Comparison of ENCODE assay signal across 2 cellular contexts in the genomic region with DNA sequence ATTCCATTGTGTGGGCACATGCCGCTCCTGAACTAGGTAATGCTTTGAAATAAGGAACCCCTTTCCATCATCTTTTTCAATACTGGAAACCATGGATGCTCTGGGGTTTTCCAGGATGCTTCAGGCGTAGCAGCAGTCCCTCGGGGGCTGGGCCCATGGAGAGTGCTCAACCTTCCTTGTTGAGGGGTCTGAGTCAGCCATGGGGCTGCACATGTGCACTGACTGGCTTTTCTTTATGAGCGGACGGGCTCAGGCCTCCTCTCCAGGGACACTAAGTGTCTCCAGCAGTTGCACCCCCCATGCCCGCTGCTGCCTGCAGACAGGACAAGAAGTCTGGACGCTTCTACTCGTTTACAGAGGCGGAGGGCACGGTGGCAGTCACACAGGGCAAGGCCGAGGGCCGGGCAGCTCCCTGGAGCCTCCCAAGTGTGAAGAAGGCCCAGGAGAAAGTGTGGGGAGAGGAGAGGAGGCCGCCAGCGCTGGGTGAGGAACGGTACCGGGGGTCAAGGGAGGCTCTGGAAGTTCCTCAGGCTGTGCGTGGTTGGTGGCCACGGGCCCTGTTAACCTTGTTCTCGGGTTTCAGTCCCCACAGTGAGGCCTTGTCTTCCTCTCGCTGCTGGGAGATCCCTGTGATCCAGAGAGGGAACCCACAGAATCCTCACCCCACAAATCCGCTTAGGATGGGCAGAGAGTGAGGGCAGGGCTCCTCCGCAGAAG.
TF ChIP-seq lines count a peak whose summit lies in the region.

No MANE protein-coding gene starts in this region.

TF ChIP-seq in GM23338, 12 proteins besides CTCF, POLR2A, EP300 and RAD21 (continues in another document):
- TF ChIP-seq EZH2phosphoT487 (IDR thresholded peaks at IDR 0.05; ENCODE audit: unreplicated experiment) (no peak), EZH2 (IDR thresholded peaks at IDR 0.05; ENCODE audit: low read depth, unreplicated experiment) (no peak), NANOG (IDR thresholded peaks at IDR 0.05; ENCODE audit: borderline replicate concordance) (no peak), JUNB (IDR thresholded peaks at IDR 0.05; ENCODE audit: unreplicated experiment) (no peak), STAT1 (IDR thresholded peaks at IDR 0.05; ENCODE audit: unreplicated experiment) (no peak), ZNF114 (CRISPR knock-in tag; IDR thresholded peaks at IDR 0.05) (no peak)
- TF ChIP-seq, protein P1, sequence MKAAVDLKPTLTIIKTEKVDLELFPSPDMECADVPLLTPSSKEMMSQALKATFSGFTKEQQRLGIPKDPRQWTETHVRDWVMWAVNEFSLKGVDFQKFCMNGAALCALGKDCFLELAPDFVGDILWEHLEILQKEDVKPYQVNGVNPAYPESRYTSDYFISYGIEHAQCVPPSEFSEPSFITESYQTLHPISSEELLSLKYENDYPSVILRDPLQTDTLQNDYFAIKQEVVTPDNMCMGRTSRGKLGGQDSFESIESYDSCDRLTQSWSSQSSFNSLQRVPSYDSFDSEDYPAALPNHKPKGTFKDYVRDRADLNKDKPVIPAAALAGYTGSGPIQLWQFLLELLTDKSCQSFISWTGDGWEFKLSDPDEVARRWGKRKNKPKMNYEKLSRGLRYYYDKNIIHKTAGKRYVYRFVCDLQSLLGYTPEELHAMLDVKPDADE (IDR thresholded peaks at IDR 0.05): no peak
- TF ChIP-seq, protein P2, sequence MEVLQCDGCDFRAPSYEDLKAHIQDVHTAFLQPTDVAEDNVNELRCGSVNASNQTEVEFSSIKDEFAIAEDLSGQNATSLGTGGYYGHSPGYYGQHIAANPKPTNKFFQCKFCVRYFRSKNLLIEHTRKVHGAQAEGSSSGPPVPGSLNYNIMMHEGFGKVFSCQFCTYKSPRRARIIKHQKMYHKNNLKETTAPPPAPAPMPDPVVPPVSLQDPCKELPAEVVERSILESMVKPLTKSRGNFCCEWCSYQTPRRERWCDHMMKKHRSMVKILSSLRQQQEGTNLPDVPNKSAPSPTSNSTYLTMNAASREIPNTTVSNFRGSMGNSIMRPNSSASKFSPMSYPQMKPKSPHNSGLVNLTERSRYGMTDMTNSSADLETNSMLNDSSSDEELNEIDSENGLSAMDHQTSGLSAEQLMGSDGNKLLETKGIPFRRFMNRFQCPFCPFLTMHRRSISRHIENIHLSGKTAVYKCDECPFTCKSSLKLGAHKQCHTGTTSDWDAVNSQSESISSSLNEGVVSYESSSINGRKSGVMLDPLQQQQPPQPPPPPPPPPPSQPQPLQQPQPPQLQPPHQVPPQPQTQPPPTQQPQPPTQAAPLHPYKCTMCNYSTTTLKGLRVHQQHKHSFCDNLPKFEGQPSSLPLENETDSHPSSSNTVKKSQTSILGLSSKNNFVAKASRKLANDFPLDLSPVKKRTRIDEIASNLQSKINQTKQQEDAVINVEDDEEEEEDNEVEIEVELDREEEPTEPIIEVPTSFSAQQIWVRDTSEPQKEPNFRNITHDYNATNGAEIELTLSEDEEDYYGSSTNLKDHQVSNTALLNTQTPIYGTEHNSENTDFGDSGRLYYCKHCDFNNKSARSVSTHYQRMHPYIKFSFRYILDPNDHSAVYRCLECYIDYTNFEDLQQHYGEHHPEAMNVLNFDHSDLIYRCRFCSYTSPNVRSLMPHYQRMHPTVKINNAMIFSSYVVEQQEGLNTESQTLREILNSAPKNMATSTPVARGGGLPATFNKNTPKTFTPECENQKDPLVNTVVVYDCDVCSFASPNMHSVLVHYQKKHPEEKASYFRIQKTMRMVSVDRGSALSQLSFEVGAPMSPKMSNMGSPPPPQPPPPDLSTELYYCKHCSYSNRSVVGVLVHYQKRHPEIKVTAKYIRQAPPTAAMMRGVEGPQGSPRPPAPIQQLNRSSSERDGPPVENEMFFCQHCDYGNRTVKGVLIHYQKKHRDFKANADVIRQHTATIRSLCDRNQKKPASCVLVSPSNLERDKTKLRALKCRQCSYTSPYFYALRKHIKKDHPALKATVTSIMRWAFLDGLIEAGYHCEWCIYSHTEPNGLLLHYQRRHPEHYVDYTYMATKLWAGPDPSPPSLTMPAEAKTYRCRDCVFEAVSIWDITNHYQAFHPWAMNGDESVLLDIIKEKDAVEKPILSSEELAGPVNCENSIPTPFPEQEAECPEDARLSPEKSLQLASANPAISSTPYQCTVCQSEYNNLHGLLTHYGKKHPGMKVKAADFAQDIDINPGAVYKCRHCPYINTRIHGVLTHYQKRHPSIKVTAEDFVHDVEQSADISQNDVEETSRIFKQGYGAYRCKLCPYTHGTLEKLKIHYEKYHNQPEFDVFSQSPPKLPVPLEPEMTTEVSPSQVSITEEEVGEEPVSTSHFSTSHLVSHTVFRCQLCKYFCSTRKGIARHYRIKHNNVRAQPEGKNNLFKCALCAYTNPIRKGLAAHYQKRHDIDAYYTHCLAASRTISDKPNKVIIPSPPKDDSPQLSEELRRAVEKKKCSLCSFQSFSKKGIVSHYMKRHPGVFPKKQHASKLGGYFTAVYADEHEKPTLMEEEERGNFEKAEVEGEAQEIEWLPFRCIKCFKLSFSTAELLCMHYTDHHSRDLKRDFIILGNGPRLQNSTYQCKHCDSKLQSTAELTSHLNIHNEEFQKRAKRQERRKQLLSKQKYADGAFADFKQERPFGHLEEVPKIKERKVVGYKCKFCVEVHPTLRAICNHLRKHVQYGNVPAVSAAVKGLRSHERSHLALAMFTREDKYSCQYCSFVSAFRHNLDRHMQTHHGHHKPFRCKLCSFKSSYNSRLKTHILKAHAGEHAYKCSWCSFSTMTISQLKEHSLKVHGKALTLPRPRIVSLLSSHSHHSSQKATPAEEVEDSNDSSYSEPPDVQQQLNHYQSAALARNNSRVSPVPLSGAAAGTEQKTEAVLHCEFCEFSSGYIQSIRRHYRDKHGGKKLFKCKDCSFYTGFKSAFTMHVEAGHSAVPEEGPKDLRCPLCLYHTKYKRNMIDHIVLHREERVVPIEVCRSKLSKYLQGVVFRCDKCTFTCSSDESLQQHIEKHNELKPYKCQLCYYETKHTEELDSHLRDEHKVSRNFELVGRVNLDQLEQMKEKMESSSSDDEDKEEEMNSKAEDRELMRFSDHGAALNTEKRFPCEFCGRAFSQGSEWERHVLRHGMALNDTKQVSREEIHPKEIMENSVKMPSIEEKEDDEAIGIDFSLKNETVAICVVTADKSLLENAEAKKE (CRISPR knock-in tag; IDR thresholded peaks at IDR 0.05): no peak

TF ChIP-seq in H1, 55 proteins besides CTCF, POLR2A, EP300 and RAD21:
- TF ChIP-seq CBX8 (IDR thresholded peaks at IDR 0.05; ENCODE audit: borderline replicate concordance, low read depth, low read length): no peak
- no peak for TF ChIP-seq CBX5 (IDR thresholded peaks at IDR 0.05; ENCODE audit: low read depth, low read length)
- TF ChIP-seq, protein P3, sequence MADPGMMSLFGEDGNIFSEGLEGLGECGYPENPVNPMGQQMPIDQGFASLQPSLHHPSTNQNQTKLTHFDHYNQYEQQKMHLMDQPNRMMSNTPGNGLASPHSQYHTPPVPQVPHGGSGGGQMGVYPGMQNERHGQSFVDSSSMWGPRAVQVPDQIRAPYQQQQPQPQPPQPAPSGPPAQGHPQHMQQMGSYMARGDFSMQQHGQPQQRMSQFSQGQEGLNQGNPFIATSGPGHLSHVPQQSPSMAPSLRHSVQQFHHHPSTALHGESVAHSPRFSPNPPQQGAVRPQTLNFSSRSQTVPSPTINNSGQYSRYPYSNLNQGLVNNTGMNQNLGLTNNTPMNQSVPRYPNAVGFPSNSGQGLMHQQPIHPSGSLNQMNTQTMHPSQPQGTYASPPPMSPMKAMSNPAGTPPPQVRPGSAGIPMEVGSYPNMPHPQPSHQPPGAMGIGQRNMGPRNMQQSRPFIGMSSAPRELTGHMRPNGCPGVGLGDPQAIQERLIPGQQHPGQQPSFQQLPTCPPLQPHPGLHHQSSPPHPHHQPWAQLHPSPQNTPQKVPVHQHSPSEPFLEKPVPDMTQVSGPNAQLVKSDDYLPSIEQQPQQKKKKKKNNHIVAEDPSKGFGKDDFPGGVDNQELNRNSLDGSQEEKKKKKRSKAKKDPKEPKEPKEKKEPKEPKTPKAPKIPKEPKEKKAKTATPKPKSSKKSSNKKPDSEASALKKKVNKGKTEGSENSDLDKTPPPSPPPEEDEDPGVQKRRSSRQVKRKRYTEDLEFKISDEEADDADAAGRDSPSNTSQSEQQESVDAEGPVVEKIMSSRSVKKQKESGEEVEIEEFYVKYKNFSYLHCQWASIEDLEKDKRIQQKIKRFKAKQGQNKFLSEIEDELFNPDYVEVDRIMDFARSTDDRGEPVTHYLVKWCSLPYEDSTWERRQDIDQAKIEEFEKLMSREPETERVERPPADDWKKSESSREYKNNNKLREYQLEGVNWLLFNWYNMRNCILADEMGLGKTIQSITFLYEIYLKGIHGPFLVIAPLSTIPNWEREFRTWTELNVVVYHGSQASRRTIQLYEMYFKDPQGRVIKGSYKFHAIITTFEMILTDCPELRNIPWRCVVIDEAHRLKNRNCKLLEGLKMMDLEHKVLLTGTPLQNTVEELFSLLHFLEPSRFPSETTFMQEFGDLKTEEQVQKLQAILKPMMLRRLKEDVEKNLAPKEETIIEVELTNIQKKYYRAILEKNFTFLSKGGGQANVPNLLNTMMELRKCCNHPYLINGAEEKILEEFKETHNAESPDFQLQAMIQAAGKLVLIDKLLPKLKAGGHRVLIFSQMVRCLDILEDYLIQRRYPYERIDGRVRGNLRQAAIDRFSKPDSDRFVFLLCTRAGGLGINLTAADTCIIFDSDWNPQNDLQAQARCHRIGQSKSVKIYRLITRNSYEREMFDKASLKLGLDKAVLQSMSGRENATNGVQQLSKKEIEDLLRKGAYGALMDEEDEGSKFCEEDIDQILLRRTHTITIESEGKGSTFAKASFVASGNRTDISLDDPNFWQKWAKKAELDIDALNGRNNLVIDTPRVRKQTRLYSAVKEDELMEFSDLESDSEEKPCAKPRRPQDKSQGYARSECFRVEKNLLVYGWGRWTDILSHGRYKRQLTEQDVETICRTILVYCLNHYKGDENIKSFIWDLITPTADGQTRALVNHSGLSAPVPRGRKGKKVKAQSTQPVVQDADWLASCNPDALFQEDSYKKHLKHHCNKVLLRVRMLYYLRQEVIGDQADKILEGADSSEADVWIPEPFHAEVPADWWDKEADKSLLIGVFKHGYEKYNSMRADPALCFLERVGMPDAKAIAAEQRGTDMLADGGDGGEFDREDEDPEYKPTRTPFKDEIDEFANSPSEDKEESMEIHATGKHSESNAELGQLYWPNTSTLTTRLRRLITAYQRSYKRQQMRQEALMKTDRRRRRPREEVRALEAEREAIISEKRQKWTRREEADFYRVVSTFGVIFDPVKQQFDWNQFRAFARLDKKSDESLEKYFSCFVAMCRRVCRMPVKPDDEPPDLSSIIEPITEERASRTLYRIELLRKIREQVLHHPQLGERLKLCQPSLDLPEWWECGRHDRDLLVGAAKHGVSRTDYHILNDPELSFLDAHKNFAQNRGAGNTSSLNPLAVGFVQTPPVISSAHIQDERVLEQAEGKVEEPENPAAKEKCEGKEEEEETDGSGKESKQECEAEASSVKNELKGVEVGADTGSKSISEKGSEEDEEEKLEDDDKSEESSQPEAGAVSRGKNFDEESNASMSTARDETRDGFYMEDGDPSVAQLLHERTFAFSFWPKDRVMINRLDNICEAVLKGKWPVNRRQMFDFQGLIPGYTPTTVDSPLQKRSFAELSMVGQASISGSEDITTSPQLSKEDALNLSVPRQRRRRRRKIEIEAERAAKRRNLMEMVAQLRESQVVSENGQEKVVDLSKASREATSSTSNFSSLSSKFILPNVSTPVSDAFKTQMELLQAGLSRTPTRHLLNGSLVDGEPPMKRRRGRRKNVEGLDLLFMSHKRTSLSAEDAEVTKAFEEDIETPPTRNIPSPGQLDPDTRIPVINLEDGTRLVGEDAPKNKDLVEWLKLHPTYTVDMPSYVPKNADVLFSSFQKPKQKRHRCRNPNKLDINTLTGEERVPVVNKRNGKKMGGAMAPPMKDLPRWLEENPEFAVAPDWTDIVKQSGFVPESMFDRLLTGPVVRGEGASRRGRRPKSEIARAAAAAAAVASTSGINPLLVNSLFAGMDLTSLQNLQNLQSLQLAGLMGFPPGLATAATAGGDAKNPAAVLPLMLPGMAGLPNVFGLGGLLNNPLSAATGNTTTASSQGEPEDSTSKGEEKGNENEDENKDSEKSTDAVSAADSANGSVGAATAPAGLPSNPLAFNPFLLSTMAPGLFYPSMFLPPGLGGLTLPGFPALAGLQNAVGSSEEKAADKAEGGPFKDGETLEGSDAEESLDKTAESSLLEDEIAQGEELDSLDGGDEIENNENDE (IDR thresholded peaks at IDR 0.05; ENCODE audit: insufficient replicate concordance, low read length): no peak
- TF ChIP-seq GABPA (IDR thresholded peaks at IDR 0.05; ENCODE audit: borderline replicate concordance, insufficient read depth, low read length): no peak
- TF ChIP-seq SP1 (IDR thresholded peaks at IDR 0.05; ENCODE audit: low read depth, low read length): no peak
- TF ChIP-seq RNF2 (IDR thresholded peaks at IDR 0.05; ENCODE audit: borderline replicate concordance, low read depth, low read length, missing control alignments, poor library complexity, severe bottlenecking): no peak
- TF ChIP-seq TEAD4 (IDR thresholded peaks at IDR 0.05; ENCODE audit: low read depth, low read length): no peak
- TF ChIP-seq MAFK (IDR thresholded peaks at IDR 0.05; ENCODE audit: low read depth, low read length): no peak
- TF ChIP-seq YY1 (IDR thresholded peaks at IDR 0.05; ENCODE audit: low read depth, low read length): no peak
- TF ChIP-seq SRF (IDR thresholded peaks at IDR 0.05; ENCODE audit: low read depth, low read length): no peak
- no peak for TF ChIP-seq CEBPB (IDR thresholded peaks at IDR 0.05; ENCODE audit: low read depth, low read length)
- no peak for TF ChIP-seq HDAC6 (IDR thresholded peaks at IDR 0.05; ENCODE audit: low read depth, low read length)
- no peak for TF ChIP-seq EGR1 (IDR thresholded peaks at IDR 0.05; ENCODE audit: borderline replicate concordance, low read depth, low read length)
- no peak for TF ChIP-seq GTF2F1 (IDR thresholded peaks at IDR 0.05; ENCODE audit: borderline replicate concordance, low read depth, low read length)
- no peak for TF ChIP-seq NANOG (IDR thresholded peaks at IDR 0.05; ENCODE audit: insufficient read depth, low read depth, low read length, poor library complexity, severe bottlenecking)
- no peak for TF ChIP-seq EZH2 (IDR thresholded peaks at IDR 0.05; ENCODE audit: low read depth, low read length, severe bottlenecking)
